1 cellular context compared by ENCODE assay signal in the genomic region with DNA sequence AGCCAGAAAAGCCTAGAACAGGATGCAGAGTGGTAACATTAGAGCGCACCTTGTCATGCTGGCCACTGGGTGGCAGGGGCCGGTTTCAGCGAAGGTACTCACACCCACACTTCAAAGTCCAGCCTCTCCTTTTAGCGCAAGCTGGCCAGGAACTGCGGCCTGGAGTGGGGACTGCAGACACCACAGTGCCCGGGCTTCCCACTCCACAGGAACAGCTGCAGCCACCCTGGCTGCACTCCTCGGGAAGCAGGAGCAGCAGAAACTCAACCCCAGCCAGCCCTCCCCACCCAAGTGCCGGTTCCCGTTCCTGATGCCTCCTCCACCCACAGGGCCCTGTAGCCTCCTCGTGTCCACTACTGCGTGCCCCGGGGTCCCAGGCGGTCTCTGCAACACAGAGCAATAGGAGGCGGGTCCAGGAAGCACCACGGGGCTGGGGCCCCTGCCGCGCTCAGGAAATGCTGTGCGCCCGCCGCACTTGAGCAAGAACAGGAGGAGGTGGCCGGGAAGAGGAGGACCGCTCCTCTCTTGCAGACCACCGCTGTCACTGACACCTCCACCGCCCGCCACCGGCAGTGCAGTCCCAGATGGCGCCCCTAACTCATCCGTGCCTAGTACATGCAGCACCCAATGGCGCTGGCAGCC.
TF ChIP-seq lines count a peak whose summit lies in the region.

No MANE protein-coding gene starts in this region.

TF ChIP-seq in HepG2, 621 proteins besides CTCF, POLR2A, EP300 and RAD21 (continued from another document and continues in another):
- TF ChIP-seq DNMT3B (CRISPR knock-in tag; conservative IDR thresholded peaks at IDR 0.05) (no peak), SMARCE1 (IDR thresholded peaks at IDR 0.05; ENCODE audit: borderline replicate concordance) (no peak), EED (CRISPR knock-in tag; IDR thresholded peaks at IDR 0.05) (no peak), IRF2 (CRISPR knock-in tag; IDR thresholded peaks at IDR 0.05) (0 out of 2 replicates have a peak, but pooled peaks have one; percentile 19), SMC3 (IDR thresholded peaks at IDR 0.05; ENCODE audit: low read length) (peak; percentile 78), ZBTB8A (CRISPR knock-in tag; IDR thresholded peaks at IDR 0.05; ENCODE audit: borderline replicate concordance, low read depth) (no peak), YEATS2 (CRISPR knock-in tag; IDR thresholded peaks at IDR 0.05; ENCODE audit: borderline replicate concordance) (peak; percentile 28; the same call in 1 of the 2 replicates), ZNF775 (CRISPR knock-in tag; IDR thresholded peaks at IDR 0.05; ENCODE audit: borderline replicate concordance) (no peak), TARDBP (CRISPR knock-in tag; IDR thresholded peaks at IDR 0.05) (no peak), RCOR2 (CRISPR knock-in tag; IDR thresholded peaks at IDR 0.05) (no peak), NFKB2 (CRISPR knock-in tag; IDR thresholded peaks at IDR 0.05; ENCODE audit: borderline replicate concordance) (0 out of 2 replicates have a peak, but pooled peaks have one; percentile 33), SETDB1 (CRISPR knock-in tag; IDR thresholded peaks at IDR 0.05; ENCODE audit: borderline replicate concordance) (no peak), ZNF709 (CRISPR knock-in tag; IDR thresholded peaks at IDR 0.05) (no peak), RELA (CRISPR knock-in tag; IDR thresholded peaks at IDR 0.05) (no peak), KMT2A (CRISPR knock-in tag; IDR thresholded peaks at IDR 0.05) (no peak), POGZ (CRISPR knock-in tag; IDR thresholded peaks at IDR 0.05) (peak; percentile 19; the same call in 1 of the 2 replicates), HDAC1 (CRISPR knock-in tag; IDR thresholded peaks at IDR 0.05) (peak; percentile 54; the same call in 1 of the 2 replicates), BORCS8-MEF2B (CRISPR knock-in tag; IDR thresholded peaks at IDR 0.05) (no peak), ZNF367 (CRISPR knock-in tag; IDR thresholded peaks at IDR 0.05; ENCODE audit: borderline replicate concordance) (no peak), KAT7 (CRISPR knock-in tag; IDR thresholded peaks at IDR 0.05; ENCODE audit: borderline replicate concordance) (no peak), ZBTB38 (CRISPR knock-in tag; IDR thresholded peaks at IDR 0.05) (no peak), ZMAT3 (CRISPR knock-in tag; conservative IDR thresholded peaks at IDR 0.05) (no peak), GLI4 (CRISPR knock-in tag; IDR thresholded peaks at IDR 0.05; ENCODE audit: borderline replicate concordance) (no peak), SP1 (IDR thresholded peaks at IDR 0.05) (no peak), SP1 (CRISPR knock-in tag; IDR thresholded peaks at IDR 0.05) (no peak), HNRNPK (IDR thresholded peaks at IDR 0.05; ENCODE audit: low read depth, low read length, poor library complexity, severe bottlenecking) (no peak), ZNF644 (CRISPR knock-in tag; IDR thresholded peaks at IDR 0.05; ENCODE audit: low read depth) (no peak), GATAD1 (CRISPR knock-in tag; IDR thresholded peaks at IDR 0.05) (no peak), ZNF256 (CRISPR knock-in tag; conservative IDR thresholded peaks at IDR 0.05) (0 out of 2 replicates have a peak, but pooled peaks have one; percentile 53)
- TF ChIP-seq, protein P1, sequence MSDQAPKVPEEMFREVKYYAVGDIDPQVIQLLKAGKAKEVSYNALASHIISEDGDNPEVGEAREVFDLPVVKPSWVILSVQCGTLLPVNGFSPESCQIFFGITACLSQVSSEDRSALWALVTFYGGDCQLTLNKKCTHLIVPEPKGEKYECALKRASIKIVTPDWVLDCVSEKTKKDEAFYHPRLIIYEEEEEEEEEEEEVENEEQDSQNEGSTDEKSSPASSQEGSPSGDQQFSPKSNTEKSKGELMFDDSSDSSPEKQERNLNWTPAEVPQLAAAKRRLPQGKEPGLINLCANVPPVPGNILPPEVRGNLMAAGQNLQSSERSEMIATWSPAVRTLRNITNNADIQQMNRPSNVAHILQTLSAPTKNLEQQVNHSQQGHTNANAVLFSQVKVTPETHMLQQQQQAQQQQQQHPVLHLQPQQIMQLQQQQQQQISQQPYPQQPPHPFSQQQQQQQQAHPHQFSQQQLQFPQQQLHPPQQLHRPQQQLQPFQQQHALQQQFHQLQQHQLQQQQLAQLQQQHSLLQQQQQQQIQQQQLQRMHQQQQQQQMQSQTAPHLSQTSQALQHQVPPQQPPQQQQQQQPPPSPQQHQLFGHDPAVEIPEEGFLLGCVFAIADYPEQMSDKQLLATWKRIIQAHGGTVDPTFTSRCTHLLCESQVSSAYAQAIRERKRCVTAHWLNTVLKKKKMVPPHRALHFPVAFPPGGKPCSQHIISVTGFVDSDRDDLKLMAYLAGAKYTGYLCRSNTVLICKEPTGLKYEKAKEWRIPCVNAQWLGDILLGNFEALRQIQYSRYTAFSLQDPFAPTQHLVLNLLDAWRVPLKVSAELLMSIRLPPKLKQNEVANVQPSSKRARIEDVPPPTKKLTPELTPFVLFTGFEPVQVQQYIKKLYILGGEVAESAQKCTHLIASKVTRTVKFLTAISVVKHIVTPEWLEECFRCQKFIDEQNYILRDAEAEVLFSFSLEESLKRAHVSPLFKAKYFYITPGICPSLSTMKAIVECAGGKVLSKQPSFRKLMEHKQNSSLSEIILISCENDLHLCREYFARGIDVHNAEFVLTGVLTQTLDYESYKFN (CRISPR knock-in tag; conservative IDR thresholded peaks at IDR 0.05), result no peak
- TF ChIP-seq, protein P2, sequence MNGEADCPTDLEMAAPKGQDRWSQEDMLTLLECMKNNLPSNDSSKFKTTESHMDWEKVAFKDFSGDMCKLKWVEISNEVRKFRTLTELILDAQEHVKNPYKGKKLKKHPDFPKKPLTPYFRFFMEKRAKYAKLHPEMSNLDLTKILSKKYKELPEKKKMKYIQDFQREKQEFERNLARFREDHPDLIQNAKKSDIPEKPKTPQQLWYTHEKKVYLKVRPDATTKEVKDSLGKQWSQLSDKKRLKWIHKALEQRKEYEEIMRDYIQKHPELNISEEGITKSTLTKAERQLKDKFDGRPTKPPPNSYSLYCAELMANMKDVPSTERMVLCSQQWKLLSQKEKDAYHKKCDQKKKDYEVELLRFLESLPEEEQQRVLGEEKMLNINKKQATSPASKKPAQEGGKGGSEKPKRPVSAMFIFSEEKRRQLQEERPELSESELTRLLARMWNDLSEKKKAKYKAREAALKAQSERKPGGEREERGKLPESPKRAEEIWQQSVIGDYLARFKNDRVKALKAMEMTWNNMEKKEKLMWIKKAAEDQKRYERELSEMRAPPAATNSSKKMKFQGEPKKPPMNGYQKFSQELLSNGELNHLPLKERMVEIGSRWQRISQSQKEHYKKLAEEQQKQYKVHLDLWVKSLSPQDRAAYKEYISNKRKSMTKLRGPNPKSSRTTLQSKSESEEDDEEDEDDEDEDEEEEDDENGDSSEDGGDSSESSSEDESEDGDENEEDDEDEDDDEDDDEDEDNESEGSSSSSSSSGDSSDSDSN (CRISPR knock-in tag; IDR thresholded peaks at IDR 0.05), result peak; percentile 66; the same call in 1 of the 2 replicates
- TF ChIP-seq, protein P3, sequence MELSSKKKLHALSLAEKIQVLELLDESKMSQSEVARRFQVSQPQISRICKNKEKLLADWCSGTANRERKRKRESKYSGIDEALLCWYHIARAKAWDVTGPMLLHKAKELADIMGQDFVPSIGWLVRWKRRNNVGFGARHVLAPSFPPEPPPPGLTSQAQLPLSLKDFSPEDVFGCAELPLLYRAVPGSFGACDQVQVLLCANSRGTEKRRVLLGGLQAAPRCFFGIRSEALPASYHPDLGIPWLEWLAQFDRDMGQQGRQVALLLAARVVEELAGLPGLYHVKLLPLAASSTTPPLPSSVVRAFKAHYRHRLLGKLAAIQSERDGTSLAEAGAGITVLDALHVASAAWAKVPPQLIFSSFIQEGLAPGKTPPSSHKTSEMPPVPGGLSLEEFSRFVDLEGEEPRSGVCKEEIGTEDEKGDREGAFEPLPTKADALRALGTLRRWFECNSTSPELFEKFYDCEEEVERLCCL (CRISPR knock-in tag; IDR thresholded peaks at IDR 0.05; ENCODE audit: borderline replicate concordance), result no peak
- TF ChIP-seq, protein P4, sequence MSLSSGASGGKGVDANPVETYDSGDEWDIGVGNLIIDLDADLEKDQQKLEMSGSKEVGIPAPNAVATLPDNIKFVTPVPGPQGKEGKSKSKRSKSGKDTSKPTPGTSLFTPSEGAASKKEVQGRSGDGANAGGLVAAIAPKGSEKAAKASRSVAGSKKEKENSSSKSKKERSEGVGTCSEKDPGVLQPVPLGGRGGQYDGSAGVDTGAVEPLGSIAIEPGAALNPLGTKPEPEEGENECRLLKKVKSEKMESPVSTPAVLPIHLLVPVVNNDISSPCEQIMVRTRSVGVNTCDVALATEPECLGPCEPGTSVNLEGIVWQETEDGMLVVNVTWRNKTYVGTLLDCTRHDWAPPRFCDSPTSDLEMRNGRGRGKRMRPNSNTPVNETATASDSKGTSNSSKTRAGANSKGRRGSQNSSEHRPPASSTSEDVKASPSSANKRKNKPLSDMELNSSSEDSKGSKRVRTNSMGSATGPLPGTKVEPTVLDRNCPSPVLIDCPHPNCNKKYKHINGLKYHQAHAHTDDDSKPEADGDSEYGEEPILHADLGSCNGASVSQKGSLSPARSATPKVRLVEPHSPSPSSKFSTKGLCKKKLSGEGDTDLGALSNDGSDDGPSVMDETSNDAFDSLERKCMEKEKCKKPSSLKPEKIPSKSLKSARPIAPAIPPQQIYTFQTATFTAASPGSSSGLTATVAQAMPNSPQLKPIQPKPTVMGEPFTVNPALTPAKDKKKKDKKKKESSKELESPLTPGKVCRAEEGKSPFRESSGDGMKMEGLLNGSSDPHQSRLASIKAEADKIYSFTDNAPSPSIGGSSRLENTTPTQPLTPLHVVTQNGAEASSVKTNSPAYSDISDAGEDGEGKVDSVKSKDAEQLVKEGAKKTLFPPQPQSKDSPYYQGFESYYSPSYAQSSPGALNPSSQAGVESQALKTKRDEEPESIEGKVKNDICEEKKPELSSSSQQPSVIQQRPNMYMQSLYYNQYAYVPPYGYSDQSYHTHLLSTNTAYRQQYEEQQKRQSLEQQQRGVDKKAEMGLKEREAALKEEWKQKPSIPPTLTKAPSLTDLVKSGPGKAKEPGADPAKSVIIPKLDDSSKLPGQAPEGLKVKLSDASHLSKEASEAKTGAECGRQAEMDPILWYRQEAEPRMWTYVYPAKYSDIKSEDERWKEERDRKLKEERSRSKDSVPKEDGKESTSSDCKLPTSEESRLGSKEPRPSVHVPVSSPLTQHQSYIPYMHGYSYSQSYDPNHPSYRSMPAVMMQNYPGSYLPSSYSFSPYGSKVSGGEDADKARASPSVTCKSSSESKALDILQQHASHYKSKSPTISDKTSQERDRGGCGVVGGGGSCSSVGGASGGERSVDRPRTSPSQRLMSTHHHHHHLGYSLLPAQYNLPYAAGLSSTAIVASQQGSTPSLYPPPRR (CRISPR knock-in tag; IDR thresholded peaks at IDR 0.05; ENCODE audit: borderline replicate concordance), result no peak
- TF ChIP-seq, protein P5, sequence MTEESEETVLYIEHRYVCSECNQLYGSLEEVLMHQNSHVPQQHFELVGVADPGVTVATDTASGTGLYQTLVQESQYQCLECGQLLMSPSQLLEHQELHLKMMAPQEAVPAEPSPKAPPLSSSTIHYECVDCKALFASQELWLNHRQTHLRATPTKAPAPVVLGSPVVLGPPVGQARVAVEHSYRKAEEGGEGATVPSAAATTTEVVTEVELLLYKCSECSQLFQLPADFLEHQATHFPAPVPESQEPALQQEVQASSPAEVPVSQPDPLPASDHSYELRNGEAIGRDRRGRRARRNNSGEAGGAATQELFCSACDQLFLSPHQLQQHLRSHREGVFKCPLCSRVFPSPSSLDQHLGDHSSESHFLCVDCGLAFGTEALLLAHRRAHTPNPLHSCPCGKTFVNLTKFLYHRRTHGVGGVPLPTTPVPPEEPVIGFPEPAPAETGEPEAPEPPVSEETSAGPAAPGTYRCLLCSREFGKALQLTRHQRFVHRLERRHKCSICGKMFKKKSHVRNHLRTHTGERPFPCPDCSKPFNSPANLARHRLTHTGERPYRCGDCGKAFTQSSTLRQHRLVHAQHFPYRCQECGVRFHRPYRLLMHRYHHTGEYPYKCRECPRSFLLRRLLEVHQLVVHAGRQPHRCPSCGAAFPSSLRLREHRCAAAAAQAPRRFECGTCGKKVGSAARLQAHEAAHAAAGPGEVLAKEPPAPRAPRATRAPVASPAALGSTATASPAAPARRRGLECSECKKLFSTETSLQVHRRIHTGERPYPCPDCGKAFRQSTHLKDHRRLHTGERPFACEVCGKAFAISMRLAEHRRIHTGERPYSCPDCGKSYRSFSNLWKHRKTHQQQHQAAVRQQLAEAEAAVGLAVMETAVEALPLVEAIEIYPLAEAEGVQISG (CRISPR knock-in tag; IDR thresholded peaks at IDR 0.05), result peak; percentile 56; the same call in 1 of the 2 replicates
- TF ChIP-seq, protein P6, sequence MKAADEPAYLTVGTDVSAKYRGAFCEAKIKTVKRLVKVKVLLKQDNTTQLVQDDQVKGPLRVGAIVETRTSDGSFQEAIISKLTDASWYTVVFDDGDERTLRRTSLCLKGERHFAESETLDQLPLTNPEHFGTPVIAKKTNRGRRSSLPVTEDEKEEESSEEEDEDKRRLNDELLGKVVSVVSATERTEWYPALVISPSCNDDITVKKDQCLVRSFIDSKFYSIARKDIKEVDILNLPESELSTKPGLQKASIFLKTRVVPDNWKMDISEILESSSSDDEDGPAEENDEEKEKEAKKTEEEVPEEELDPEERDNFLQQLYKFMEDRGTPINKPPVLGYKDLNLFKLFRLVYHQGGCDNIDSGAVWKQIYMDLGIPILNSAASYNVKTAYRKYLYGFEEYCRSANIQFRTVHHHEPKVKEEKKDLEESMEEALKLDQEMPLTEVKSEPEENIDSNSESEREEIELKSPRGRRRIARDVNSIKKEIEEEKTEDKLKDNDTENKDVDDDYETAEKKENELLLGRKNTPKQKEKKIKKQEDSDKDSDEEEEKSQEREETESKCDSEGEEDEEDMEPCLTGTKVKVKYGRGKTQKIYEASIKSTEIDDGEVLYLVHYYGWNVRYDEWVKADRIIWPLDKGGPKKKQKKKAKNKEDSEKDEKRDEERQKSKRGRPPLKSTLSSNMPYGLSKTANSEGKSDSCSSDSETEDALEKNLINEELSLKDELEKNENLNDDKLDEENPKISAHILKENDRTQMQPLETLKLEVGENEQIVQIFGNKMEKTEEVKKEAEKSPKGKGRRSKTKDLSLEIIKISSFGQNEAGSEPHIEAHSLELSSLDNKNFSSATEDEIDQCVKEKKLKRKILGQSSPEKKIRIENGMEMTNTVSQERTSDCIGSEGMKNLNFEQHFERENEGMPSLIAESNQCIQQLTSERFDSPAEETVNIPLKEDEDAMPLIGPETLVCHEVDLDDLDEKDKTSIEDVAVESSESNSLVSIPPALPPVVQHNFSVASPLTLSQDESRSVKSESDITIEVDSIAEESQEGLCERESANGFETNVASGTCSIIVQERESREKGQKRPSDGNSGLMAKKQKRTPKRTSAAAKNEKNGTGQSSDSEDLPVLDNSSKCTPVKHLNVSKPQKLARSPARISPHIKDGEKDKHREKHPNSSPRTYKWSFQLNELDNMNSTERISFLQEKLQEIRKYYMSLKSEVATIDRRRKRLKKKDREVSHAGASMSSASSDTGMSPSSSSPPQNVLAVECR (CRISPR knock-in tag; IDR thresholded peaks at IDR 0.05; ENCODE audit: borderline replicate concordance), result peak; percentile 49; the same call in 1 of the 2 replicates
- TF ChIP-seq, protein P7, sequence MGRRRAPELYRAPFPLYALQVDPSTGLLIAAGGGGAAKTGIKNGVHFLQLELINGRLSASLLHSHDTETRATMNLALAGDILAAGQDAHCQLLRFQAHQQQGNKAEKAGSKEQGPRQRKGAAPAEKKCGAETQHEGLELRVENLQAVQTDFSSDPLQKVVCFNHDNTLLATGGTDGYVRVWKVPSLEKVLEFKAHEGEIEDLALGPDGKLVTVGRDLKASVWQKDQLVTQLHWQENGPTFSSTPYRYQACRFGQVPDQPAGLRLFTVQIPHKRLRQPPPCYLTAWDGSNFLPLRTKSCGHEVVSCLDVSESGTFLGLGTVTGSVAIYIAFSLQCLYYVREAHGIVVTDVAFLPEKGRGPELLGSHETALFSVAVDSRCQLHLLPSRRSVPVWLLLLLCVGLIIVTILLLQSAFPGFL (CRISPR knock-in tag; IDR thresholded peaks at IDR 0.05), result no peak
